ENCODE assay signal across 8 cellular contexts in the genomic region with DNA sequence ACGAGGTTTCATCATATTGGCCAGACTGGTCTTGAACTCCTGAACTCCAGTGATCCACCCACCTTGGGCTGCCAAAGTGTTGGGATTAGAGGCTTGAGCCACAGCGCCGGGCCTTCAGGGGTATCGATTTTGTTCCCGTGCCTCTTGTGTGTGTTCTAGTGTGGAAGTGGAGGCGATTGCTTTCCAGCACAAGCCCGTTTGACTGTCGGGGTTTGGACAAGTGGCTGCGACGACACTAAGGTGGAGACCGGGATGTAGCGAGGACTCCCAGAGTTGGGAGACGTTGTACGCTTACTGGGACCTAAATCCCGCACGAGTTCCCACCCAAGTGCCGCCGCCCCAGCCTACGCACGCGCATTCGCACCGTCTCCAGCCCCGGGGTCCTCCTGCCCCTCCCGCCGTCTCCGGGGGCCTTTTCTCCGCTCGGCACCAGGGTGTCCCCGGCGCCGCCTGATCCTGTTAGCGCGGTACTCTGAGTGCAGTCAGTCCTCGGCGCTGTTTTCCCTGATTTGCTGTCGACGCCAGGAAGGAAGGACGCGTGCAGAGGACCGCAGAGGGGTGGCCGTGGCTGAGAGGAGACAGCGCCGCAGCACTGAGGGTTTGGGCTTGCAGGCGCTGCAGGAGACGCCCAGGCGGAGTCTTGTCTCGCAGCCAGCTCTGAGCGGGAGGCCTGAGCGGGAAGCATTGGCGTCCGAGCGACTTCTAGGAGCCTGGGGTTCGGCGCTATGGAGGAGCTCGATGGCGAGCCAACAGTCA. TPM values are rescaled to one million over a fixed set of nuclear protein-coding genes. Genes with fewer than 3 reads are reported as not detected.
A peak's percentile ranks its signal among the peaks of the same experiment; 100 is the strongest.
DNase-seq lines count a peak whose midpoint lies in the region; ATAC-seq lines count a peak whose summit lies in the region.

A gene with protein sequence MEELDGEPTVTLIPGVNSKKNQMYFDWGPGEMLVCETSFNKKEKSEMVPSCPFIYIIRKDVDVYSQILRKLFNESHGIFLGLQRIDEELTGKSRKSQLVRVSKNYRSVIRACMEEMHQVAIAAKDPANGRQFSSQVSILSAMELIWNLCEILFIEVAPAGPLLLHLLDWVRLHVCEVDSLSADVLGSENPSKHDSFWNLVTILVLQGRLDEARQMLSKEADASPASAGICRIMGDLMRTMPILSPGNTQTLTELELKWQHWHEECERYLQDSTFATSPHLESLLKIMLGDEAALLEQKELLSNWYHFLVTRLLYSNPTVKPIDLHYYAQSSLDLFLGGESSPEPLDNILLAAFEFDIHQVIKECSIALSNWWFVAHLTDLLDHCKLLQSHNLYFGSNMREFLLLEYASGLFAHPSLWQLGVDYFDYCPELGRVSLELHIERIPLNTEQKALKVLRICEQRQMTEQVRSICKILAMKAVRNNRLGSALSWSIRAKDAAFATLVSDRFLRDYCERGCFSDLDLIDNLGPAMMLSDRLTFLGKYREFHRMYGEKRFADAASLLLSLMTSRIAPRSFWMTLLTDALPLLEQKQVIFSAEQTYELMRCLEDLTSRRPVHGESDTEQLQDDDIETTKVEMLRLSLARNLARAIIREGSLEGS (plus strand): TSS at position 643 of the 756 bp plus-strand sequence. CDS start 83 bp downstream, at position 726.

- peak within 1 kb of the TSS; percentile 43 for H3K18ac ChIP-seq in mesendoderm (ENCODE audit: low read length)

- H3K36me3 ChIP-seq in HUES48 (ENCODE audit: control insufficient read depth, insufficient read depth, low read length), result peaks cover 20% of the 10 kb centered on the region
- H3K36me3 ChIP-seq in NT2/D1 (ENCODE audit: insufficient read depth, insufficient read length, low read length), result peaks cover 27% of the 10 kb centered on the region
- H3K36me3 ChIP-seq in endocrine pancreas (ENCODE audit: control insufficient read depth, insufficient read depth, low read length), result no peaks in the 10 kb centered on the region
- H3K36me3 ChIP-seq in mesendoderm (ENCODE audit: control insufficient read depth, insufficient read depth, low read length), result no peaks in the 10 kb centered on the region

- CTCF ChIA-PET in activated CD8-positive, alpha-beta memory T cell treated with anti-CD3 and anti-CD28 coated beads, Interleukin-2, amount 10 ng/mL, durations not matched to agents 7 days and 5 days (lab: Charles Lee), result interaction anchor here (0.6 to 8.1 kb wide), 19 partner anchors 11 to 244 kb away, joined by 3 to 257 read pairs (median 4); a partner anchor contains a TSS

- DNase-seq in CD1c-positive myeloid dendritic cell (ENCODE audit: extremely low spot score) (peak; percentile 95), NT2/D1 (ENCODE audit: low read depth, low spot score) (peak; percentile 91), mesendoderm (peak; percentile 96)
- peak; percentile 93 for DNase-seq in activated CD8-positive, alpha-beta memory T cell treated with anti-CD3 and anti-CD28 coated beads, Interleukin-2, amount 10 ng/mL, durations not matched to agents 7 days and 5 days
- DNase-seq in stimulated activated CD8-positive, alpha-beta memory T cell treated with anti-CD3 and anti-CD28 coated beads, Interleukin-12 subunit alpha, Interleukin-12 subunit beta, amount 100 ng/mL, for 4 hours (ENCODE audit: low read depth), result peak; percentile 89

- no peak within 1 kb of the TSS for H2BK120ac ChIP-seq in mesendoderm (ENCODE audit: low read depth, low read length)

- H3K27me3 Mint-ChIP-seq in activated CD8-positive, alpha-beta memory T cell treated with anti-CD3 and anti-CD28 coated beads, Interleukin-2, amount 10 ng/mL, durations not matched to agents 7 days and 5 days, result no peaks in the 10 kb centered on the region

- H3K9me3 ChIP-seq in HUES48 (ENCODE audit: control insufficient read depth, insufficient read depth, low read length) (no peaks in the 10 kb centered on the region), NT2/D1 (ENCODE audit: insufficient read depth, low read length) (no peaks in the 10 kb centered on the region), endocrine pancreas (ENCODE audit: control insufficient read depth, low read length) (no peaks in the 10 kb centered on the region)

- peak within 1 kb of the TSS; percentile 13 for H2AK5ac ChIP-seq in mesendoderm (ENCODE audit: low read length)

- peak within 1 kb of the TSS; percentile 95 for H3K4me3 Mint-ChIP-seq in activated CD8-positive, alpha-beta memory T cell treated with anti-CD3 and anti-CD28 coated beads, Interleukin-2, amount 10 ng/mL, durations not matched to agents 7 days and 5 days

- no peak within 1 kb of the TSS for H4K8ac ChIP-seq in mesendoderm (ENCODE audit: low read depth, low read length)

- H3K4me1 ChIP-seq in HUES48 (ENCODE audit: control insufficient read depth, insufficient read depth, low read length) (peaks cover 3% of the 10 kb centered on the region; the same call in 1 of the 2 replicates), NT2/D1 (ENCODE audit: insufficient read depth, insufficient read length) (no peaks in the 10 kb centered on the region), endocrine pancreas (ENCODE audit: control insufficient read depth, insufficient read depth, low read length) (peaks cover 4% of the 10 kb centered on the region), mesendoderm (ENCODE audit: control insufficient read depth, low read depth, low read length) (no peaks in the 10 kb centered on the region)

- peak within 1 kb of the TSS; percentile 38 for H3K23ac ChIP-seq in mesendoderm (ENCODE audit: low read length)

- peak within 1 kb of the TSS; percentile 53 for H4K5ac ChIP-seq in mesendoderm (ENCODE audit: low read length)

- peak within 1 kb of the TSS; percentile 99 for H3K56ac ChIP-seq in mesendoderm (ENCODE audit: low read length)

- H3K4me3 ChIP-seq in HUES48 (ENCODE audit: low read depth, low read length), result peak within 1 kb of the TSS; percentile 92
- peak within 1 kb of the TSS; percentile 92 for H3K4me3 ChIP-seq in NT2/D1 (ENCODE audit: insufficient read length, low read depth)
- H3K4me3 ChIP-seq in endocrine pancreas (ENCODE audit: control insufficient read depth, insufficient read depth, low read length), result peak within 1 kb of the TSS; percentile 89
- peak within 1 kb of the TSS; percentile 90 for H3K4me3 ChIP-seq in mesendoderm (ENCODE audit: low read length)

- peak within 1 kb of the TSS; percentile 99 for H3K27ac ChIP-seq in HUES48 (ENCODE audit: low read depth, low read length)
- H3K27ac ChIP-seq in mesendoderm (ENCODE audit: low read depth, low read length), result peak within 1 kb of the TSS; percentile 78

- H3K27ac Mint-ChIP-seq in activated CD8-positive, alpha-beta memory T cell treated with anti-CD3 and anti-CD28 coated beads, Interleukin-2, amount 10 ng/mL, durations not matched to agents 7 days and 5 days, result peak within 1 kb of the TSS; percentile 96

- H3K79me2 ChIP-seq in mesendoderm (ENCODE audit: control insufficient read depth, insufficient read depth, low read length), result peaks cover 24% of the 10 kb centered on the region

- peak within 1 kb of the TSS; percentile 92 for H2BK5ac ChIP-seq in mesendoderm (ENCODE audit: low read length)

- peaks cover 28% of the 10 kb centered on the region for H3K4me1 Mint-ChIP-seq in activated CD8-positive, alpha-beta memory T cell treated with anti-CD3 and anti-CD28 coated beads, Interleukin-2, amount 10 ng/mL, durations not matched to agents 7 days and 5 days

- no peak within 1 kb of the TSS for H2BK15ac ChIP-seq in mesendoderm (replicated peaks; ENCODE audit: low read depth)

- H3K36me3 Mint-ChIP-seq in activated CD8-positive, alpha-beta memory T cell treated with anti-CD3 and anti-CD28 coated beads, Interleukin-2, amount 10 ng/mL, durations not matched to agents 7 days and 5 days, result peaks cover 12% of the 10 kb centered on the region

- H3K27me3 ChIP-seq in HUES48 (ENCODE audit: control insufficient read depth, insufficient read depth, low read length) (no peaks in the 10 kb centered on the region), NT2/D1 (ENCODE audit: insufficient read depth, insufficient read length) (no peaks in the 10 kb centered on the region), endocrine pancreas (ENCODE audit: control insufficient read depth, insufficient read depth, low read length) (no peaks in the 10 kb centered on the region), mesendoderm (ENCODE audit: insufficient read depth, low read length, poor library complexity) (no peaks in the 10 kb centered on the region)

- no peaks in the 10 kb centered on the region for H3K9me3 Mint-ChIP-seq in activated CD8-positive, alpha-beta memory T cell treated with anti-CD3 and anti-CD28 coated beads, Interleukin-2, amount 10 ng/mL, durations not matched to agents 7 days and 5 days (ENCODE audit: low read depth)

- peak within 1 kb of the TSS; percentile 92 for H3K4me2 ChIP-seq in mesendoderm (ENCODE audit: low read length)

- peak; percentile 57 for ATAC-seq in GM19467 (IDR thresholded peaks at IDR 0.05; ENCODE audit: unreplicated experiment)
- ATAC-seq in activated CD8-positive, alpha-beta memory T cell treated with anti-CD3 and anti-CD28 coated beads, Interleukin-2, amount 10 ng/mL, durations not matched to agents 7 days and 5 days, result peak; percentile 90

- WGBS in mesendoderm (ENCODE audit: extremely low coverage, insufficient coverage, low lambda C conversion rate), result no CpG with 5 or more reads among the region's 57 CpGs

- peak within 1 kb of the TSS; percentile 65 for H3K4ac ChIP-seq in mesendoderm (ENCODE audit: low read depth, low read length)

- H3K9ac ChIP-seq in HUES48 (ENCODE audit: low read depth, low read length), result peak within 1 kb of the TSS; percentile 96
- H3K9ac ChIP-seq in NT2/D1 (ENCODE audit: insufficient read length, low read depth), result peak within 1 kb of the TSS; percentile 99
- peak within 1 kb of the TSS; percentile 89 for H3K9ac ChIP-seq in endocrine pancreas (ENCODE audit: control insufficient read depth, insufficient read depth, low read length)
- H3K9ac ChIP-seq in mesendoderm (ENCODE audit: low read length), result peak within 1 kb of the TSS; percentile 73

- peaks cover 2% of the 10 kb centered on the region for H3K79me1 ChIP-seq in mesendoderm (ENCODE audit: low read length)

RNA-seq across cellular contexts. Expression of the gene that starts here (rescaled TPM):
- total RNA-seq in activated CD8-positive, alpha-beta memory T cell treated with anti-CD3 and anti-CD28 coated beads, Interleukin-2, amount 10 ng/mL, durations not matched to agents 7 days and 5 days, result 100 to 1,000 TPM; 164 to 176 TPM
- 61.3 TPM for polyA plus RNA-seq in mesendoderm (2013, experiment 1 of 2)
- 63.1 TPM for polyA plus RNA-seq in mesendoderm (2013, experiment 2 of 2)

Comparison
In these comparisons a context has a peak if more than half of its experiments do, and no peak if none do; other contexts are left out.
1. Peak in every context shown above with its lines: DNase-seq, ATAC-seq, H3K4me3 ChIP-seq and H3K27ac ChIP-seq.